In genomic region chr15:57218826-57219576, GRCh38 we compare ENCODE assay signal across 8 cellular contexts.
DNase-seq lines count a peak whose midpoint lies in the region; ATAC-seq and TF ChIP-seq lines count a peak whose summit lies in the region.

No MANE protein-coding gene starts in this region.

- no peak overlapping the region for H3K9ac ChIP-seq in HUES6 (ENCODE audit: low read length)

- H2AFZ ChIP-seq in ACC112 (ENCODE audit: low read length, unreplicated experiment): no peak overlapping the region

- H3K9me3 ChIP-seq in HUES6 (ENCODE audit: control insufficient read depth, insufficient read depth, low read depth, low read length): no peaks in the 10 kb centered on the region

- H3K27me3 ChIP-seq in ACC112 (ENCODE audit: insufficient read depth, low read length) (no peaks in the 10 kb centered on the region), HUES6 (ENCODE audit: control insufficient read depth, insufficient read depth, low read length) (no peaks in the 10 kb centered on the region)

- H3K27ac ChIP-seq in ACC112 (ENCODE audit: low read depth, low read length): peak overlapping the region; percentile 66
- H3K27ac ChIP-seq in HUES6 (ENCODE audit: low read depth, low read length): peak overlapping the region; percentile 27; the same call in 1 of the 2 replicates

- intact Hi-C loops in activated T-helper 1 cell treated with anti-CD3 and anti-CD28 coated beads, Interleukin-12 subunit alpha, Interleukin-12 subunit beta, Interleukin-2, Interleukin-4 antibody, amounts not matched to agents 30 ng/mL and 10 ng/mL and 1 ng/mL, durations not matched to agents 14 hours and 24 hours and 36 hours (cut with micrococcal nuclease): loop anchor here (5.0 to 10.0 kb wide), 4 partner anchors 234 to 754 kb away; partner anchors contain the start of genes MNS1 and TCF12

- H3K36me3 Mint-ChIP-seq in T-helper 2 cell treated with Interferon-gamma antibody and Interleukin-4, amounts not matched to agents 5 μg/mL and 100 μg/mL, for 36 hours (ENCODE audit: low read depth): no peaks in the 10 kb centered on the region
- no peaks in the 10 kb centered on the region for H3K36me3 Mint-ChIP-seq in activated T-cell treated with anti-CD3 and anti-CD28 coated beads, Interleukin-2, amount 50 U/mL, for 72 hours (ENCODE audit: insufficient read depth in 2 of 2)
- H3K36me3 Mint-ChIP-seq in activated T-helper 1 cell treated with anti-CD3 and anti-CD28 coated beads, Interleukin-12 subunit alpha, Interleukin-12 subunit beta, Interleukin-2, Interleukin-4 antibody, amounts not matched to agents 30 ng/mL and 10 ng/mL and 1 ng/mL, durations not matched to agents 14 hours and 24 hours and 36 hours (ENCODE audit: low read depth): no peaks in the 10 kb centered on the region

- H3K36me3 ChIP-seq in ACC112 (ENCODE audit: insufficient read depth, low read length) (no peaks in the 10 kb centered on the region), HUES6 (ENCODE audit: control insufficient read depth, insufficient read depth, low read length) (no peaks in the 10 kb centered on the region)

- ATAC-seq in activated T-cell treated with anti-CD3 and anti-CD28 coated beads, Interleukin-2, amount 50 U/mL, for 72 hours (replicated peaks in 1 of 2): no peak

- no peak for TF ChIP-seq CTCF in fibroblast of villous mesenchyme (IDR thresholded peaks at IDR 0.05; ENCODE audit: insufficient read depth, low read depth, low read length)

- no peak overlapping the region for H3K27ac Mint-ChIP-seq in T-helper 2 cell treated with Interferon-gamma antibody and Interleukin-4, amounts not matched to agents 5 μg/mL and 100 μg/mL, for 36 hours
- no peak overlapping the region for H3K27ac Mint-ChIP-seq in activated T-cell treated with anti-CD3 and anti-CD28 coated beads, Interleukin-2, amount 50 U/mL, for 72 hours
- no peak overlapping the region for H3K27ac Mint-ChIP-seq in activated T-helper 1 cell treated with anti-CD3 and anti-CD28 coated beads, Interleukin-12 subunit alpha, Interleukin-12 subunit beta, Interleukin-2, Interleukin-4 antibody, amounts not matched to agents 30 ng/mL and 10 ng/mL and 1 ng/mL, durations not matched to agents 14 hours and 24 hours and 36 hours

- DNase-seq in NOMO-1 treated with dmso at 0.1 percent for 144 hours (lab: John Stamatoyannopoulos, UW; ENCODE audit: unreplicated experiment) (peak; percentile 28), fibroblast of villous mesenchyme (ENCODE audit: low read depth) (peak; percentile 93), superior temporal gyrus (ENCODE audit: extremely low spot score) (peak; percentile 48)
- DNase-seq in T-helper 2 cell treated with Interferon-gamma antibody and Interleukin-4, amounts not matched to agents 5 μg/mL and 100 μg/mL, for 36 hours (ENCODE audit: low spot score): no peak
- DNase-seq in activated T-cell treated with anti-CD3 and anti-CD28 coated beads, Interleukin-2, amount 50 U/mL, for 72 hours: no peak
- DNase-seq in activated T-helper 1 cell treated with anti-CD3 and anti-CD28 coated beads, Interleukin-12 subunit alpha, Interleukin-12 subunit beta, Interleukin-2, Interleukin-4 antibody, amounts not matched to agents 30 ng/mL and 10 ng/mL and 1 ng/mL, durations not matched to agents 14 hours and 24 hours and 36 hours (ENCODE audit: low spot score): no peak

- no peak overlapping the region for H3K4me3 Mint-ChIP-seq in T-helper 2 cell treated with Interferon-gamma antibody and Interleukin-4, amounts not matched to agents 5 μg/mL and 100 μg/mL, for 36 hours
- H3K4me3 Mint-ChIP-seq in activated T-cell treated with anti-CD3 and anti-CD28 coated beads, Interleukin-2, amount 50 U/mL, for 72 hours: no peak overlapping the region
- no peak overlapping the region for H3K4me3 Mint-ChIP-seq in activated T-helper 1 cell treated with anti-CD3 and anti-CD28 coated beads, Interleukin-12 subunit alpha, Interleukin-12 subunit beta, Interleukin-2, Interleukin-4 antibody, amounts not matched to agents 30 ng/mL and 10 ng/mL and 1 ng/mL, durations not matched to agents 14 hours and 24 hours and 36 hours

- H3K4me1 ChIP-seq in ACC112 (ENCODE audit: control insufficient read depth, insufficient read depth, low read length, unreplicated experiment) (peaks cover 67% of the 10 kb centered on the region), HUES6 (ENCODE audit: control insufficient read depth, insufficient read depth, low read length) (peaks cover 39% of the 10 kb centered on the region)

- peaks cover 5% of the 10 kb centered on the region for H3K4me1 Mint-ChIP-seq in T-helper 2 cell treated with Interferon-gamma antibody and Interleukin-4, amounts not matched to agents 5 μg/mL and 100 μg/mL, for 36 hours (ENCODE audit: low read depth)
- peaks cover 24% of the 10 kb centered on the region for H3K4me1 Mint-ChIP-seq in activated T-cell treated with anti-CD3 and anti-CD28 coated beads, Interleukin-2, amount 50 U/mL, for 72 hours (ENCODE audit: low read depth)
- H3K4me1 Mint-ChIP-seq in activated T-helper 1 cell treated with anti-CD3 and anti-CD28 coated beads, Interleukin-12 subunit alpha, Interleukin-12 subunit beta, Interleukin-2, Interleukin-4 antibody, amounts not matched to agents 30 ng/mL and 10 ng/mL and 1 ng/mL, durations not matched to agents 14 hours and 24 hours and 36 hours (ENCODE audit: low read depth): peaks cover 7% of the 10 kb centered on the region

- peaks cover 29% of the 10 kb centered on the region for H3K79me2 ChIP-seq in ACC112 (ENCODE audit: control insufficient read depth, insufficient read depth, low read length, unreplicated experiment)

- H3K9me3 Mint-ChIP-seq in T-helper 2 cell treated with Interferon-gamma antibody and Interleukin-4, amounts not matched to agents 5 μg/mL and 100 μg/mL, for 36 hours: no peaks in the 10 kb centered on the region
- H3K9me3 Mint-ChIP-seq in activated T-cell treated with anti-CD3 and anti-CD28 coated beads, Interleukin-2, amount 50 U/mL, for 72 hours: no peaks in the 10 kb centered on the region
- H3K9me3 Mint-ChIP-seq in activated T-helper 1 cell treated with anti-CD3 and anti-CD28 coated beads, Interleukin-12 subunit alpha, Interleukin-12 subunit beta, Interleukin-2, Interleukin-4 antibody, amounts not matched to agents 30 ng/mL and 10 ng/mL and 1 ng/mL, durations not matched to agents 14 hours and 24 hours and 36 hours: no peaks in the 10 kb centered on the region

- H3K27me3 Mint-ChIP-seq in T-helper 2 cell treated with Interferon-gamma antibody and Interleukin-4, amounts not matched to agents 5 μg/mL and 100 μg/mL, for 36 hours (ENCODE audit: low read depth): peaks cover 2% of the 10 kb centered on the region
- no peaks in the 10 kb centered on the region for H3K27me3 Mint-ChIP-seq in activated T-cell treated with anti-CD3 and anti-CD28 coated beads, Interleukin-2, amount 50 U/mL, for 72 hours (ENCODE audit: low read depth)
- H3K27me3 Mint-ChIP-seq in activated T-helper 1 cell treated with anti-CD3 and anti-CD28 coated beads, Interleukin-12 subunit alpha, Interleukin-12 subunit beta, Interleukin-2, Interleukin-4 antibody, amounts not matched to agents 30 ng/mL and 10 ng/mL and 1 ng/mL, durations not matched to agents 14 hours and 24 hours and 36 hours (ENCODE audit: insufficient read depth): no peaks in the 10 kb centered on the region

- peak overlapping the region; percentile 69 for H3K4me3 ChIP-seq in ACC112 (ENCODE audit: low read depth, low read length)
- H3K4me3 ChIP-seq in HUES6 (ENCODE audit: low read depth, low read length): peak overlapping the region; percentile 45
- peak overlapping the region; percentile 56 for H3K4me3 ChIP-seq in fibroblast of villous mesenchyme (ENCODE audit: low read depth, low read length)

Comparison
In these comparisons a context has a peak if more than half of its experiments do, and no peak if none do; other contexts are left out.
1. DNase-seq: peak in NOMO-1 treated with dmso at 0.1 percent for 144 hours (single experiment), fibroblast of villous mesenchyme (single experiment) and superior temporal gyrus (single experiment); none in T-helper 2 cell treated with Interferon-gamma antibody and Interleukin-4, amounts not matched to agents 5 μg/mL and 100 μg/mL, for 36 hours (single experiment), activated T-cell treated with anti-CD3 and anti-CD28 coated beads, Interleukin-2, amount 50 U/mL, for 72 hours (0 of 2) and activated T-helper 1 cell treated with anti-CD3 and anti-CD28 coated beads, Interleukin-12 subunit alpha, Interleukin-12 subunit beta, Interleukin-2, Interleukin-4 antibody, amounts not matched to agents 30 ng/mL and 10 ng/mL and 1 ng/mL, durations not matched to agents 14 hours and 24 hours and 36 hours (single experiment).
2. Peak in every context shown above with its lines, with median percentiles within 50 percentile points of each other: H3K4me3 ChIP-seq.